9 cellular contexts compared by ENCODE assay signal in genomic region chr17:81094224-81094743, GRCh38. TPM values are rescaled to one million over a fixed set of nuclear protein-coding genes. Genes with fewer than 3 reads are reported as not detected.
DNase-seq lines count a peak whose midpoint lies in the region; ATAC-seq and TF ChIP-seq lines count a peak whose summit lies in the region.
"Had no signal": no experiment of that assay in that cellular context is flagged by ENCODE, and none has a peak within 500 bp of the region (broad histone marks: within the 10 kb centered on the region; RNA-seq: fewer than 3 reads in every experiment).

No MANE protein-coding gene starts in this region.

- TF ChIP-seq CTCF in AG04449 (IDR thresholded peaks at IDR 0.05; ENCODE audit: insufficient read depth, low read length, missing control alignments) = no peak

- H3K4me1 ChIP-seq in muscle layer of duodenum (ENCODE audit: control insufficient read depth in 1 of 2, insufficient read depth in 2 of 2, low read length in 2 of 2) = peaks cover 13 to 49% of the 10 kb centered on the region in 2 donors

- peaks cover 0 to 2% of the 10 kb centered on the region in 2 donors for H3K36me3 ChIP-seq in muscle layer of duodenum (ENCODE audit: control insufficient read depth in 1 of 2, insufficient read depth in 2 of 2, low read length in 2 of 2)
- H3K36me3 ChIP-seq: gastrocnemius medialis had no signal

- no peak for DNase-seq in AG04449 (ENCODE audit: low read depth, low spot score)
- DNase-seq in Jurkat, Clone E6-1 (ENCODE audit: low read depth, low spot score) = peak; percentile 33
- DNase-seq in caudate nucleus (lab: John Stamatoyannopoulos, UW) = peak in 5 of 61 donors; percentile 33 to 80 (median 48)
- no peak for DNase-seq in amniotic stem cell (lab: John Stamatoyannopoulos, UW)
- DNase-seq in NCI-H748 (lab: John Stamatoyannopoulos, UW; ENCODE audit: unreplicated experiment) = no peak
- DNase-seq in RPMI8226 = no peak

- H3K4me3 ChIP-seq in AG04449 (ENCODE audit: low read depth, low read length) = peak overlapping the region; percentile 12; the same call in 1 of the 2 replicates
- peak overlapping the region; percentile 23 for H3K4me3 ChIP-seq in Jurkat, Clone E6-1 (ENCODE audit: low read length)
- no peak overlapping the region for H3K4me3 ChIP-seq in muscle layer of duodenum (ENCODE audit: low read depth in 1 of 2, low read length in 2 of 2)

- no peaks in the 10 kb centered on the region for H3K9me3 ChIP-seq in muscle layer of duodenum (ENCODE audit: control insufficient read depth in 1 of 2, low read length in 2 of 2)
- H3K9me3 ChIP-seq: gastrocnemius medialis had no signal

- POLR2A ChIA-PET in AG04449 (lab: Yijun Ruan, JAX) = interaction anchor here (1.3 to 1.5 kb wide), 3 partner anchors 29 to 59 kb away, joined by 4 to 8 read pairs (median 5); partner anchors contain the start of gene BAIAP2

- CTCF ChIA-PET in AG04449 (lab: Yijun Ruan, JAX) = interaction anchor here (0.8 to 7.8 kb wide), 15 partner anchors 8 to 105 kb away, joined by 3 to 178 read pairs (median 5); partner anchors contain the start of gene CHMP6

- H3K27me3 ChIP-seq in muscle layer of duodenum (ENCODE audit: low read depth, low read length) = no peaks in the 10 kb centered on the region
- H3K27me3 ChIP-seq: gastrocnemius medialis had no signal

- peak overlapping the region; percentile 95 for H3K27ac ChIP-seq in caudate nucleus (ENCODE audit: low read depth, low read length)
- peak overlapping the region; percentile 40 for H3K27ac ChIP-seq in muscle layer of duodenum (ENCODE audit: low read length)

- no peak for ATAC-seq in HG03045 (IDR thresholded peaks at IDR 0.05; ENCODE audit: unreplicated experiment)

RNA-seq across cellular contexts. Expression of gene BAIAP2, which starts 59.3 kb away (rescaled TPM):
- 10.9 TPM for polyA plus RNA-seq in Jurkat, Clone E6-1 (2012; ENCODE audit: insufficient read depth, insufficient read length)

Comparison
In these comparisons a context has a peak if more than half of its experiments do, and no peak if none do; other contexts are left out.
1. H3K4me3 ChIP-seq: peak in AG04449 (single experiment) and Jurkat, Clone E6-1 (single experiment); none in muscle layer of duodenum (0 of 2).